ENCODE assay signal across 8 cellular contexts in the genomic region with DNA sequence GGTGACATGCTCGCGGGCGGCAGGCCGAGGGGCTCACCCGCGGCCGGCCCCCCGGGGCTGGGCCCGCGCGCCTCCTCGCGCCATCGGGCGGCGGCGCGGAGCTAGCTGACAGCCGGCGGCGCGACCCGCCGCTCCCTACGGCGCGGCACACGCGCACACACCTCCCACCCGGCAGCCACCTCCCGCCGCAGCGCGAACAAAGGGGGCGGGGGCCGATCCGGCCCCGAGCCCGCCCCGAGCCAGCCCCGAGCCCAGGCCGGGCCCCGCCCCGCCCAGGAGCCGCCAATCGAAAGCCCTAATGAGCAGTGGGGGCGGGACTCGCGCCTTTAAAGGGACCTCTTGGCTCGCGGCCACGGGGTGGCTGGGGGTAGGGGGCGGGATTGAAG. TPM values are rescaled to one million over a fixed set of nuclear protein-coding genes. Genes with fewer than 3 reads are reported as not detected.
DNase-seq lines count a peak whose midpoint lies in the region; ATAC-seq lines count a peak whose summit lies in the region.

A gene with protein sequence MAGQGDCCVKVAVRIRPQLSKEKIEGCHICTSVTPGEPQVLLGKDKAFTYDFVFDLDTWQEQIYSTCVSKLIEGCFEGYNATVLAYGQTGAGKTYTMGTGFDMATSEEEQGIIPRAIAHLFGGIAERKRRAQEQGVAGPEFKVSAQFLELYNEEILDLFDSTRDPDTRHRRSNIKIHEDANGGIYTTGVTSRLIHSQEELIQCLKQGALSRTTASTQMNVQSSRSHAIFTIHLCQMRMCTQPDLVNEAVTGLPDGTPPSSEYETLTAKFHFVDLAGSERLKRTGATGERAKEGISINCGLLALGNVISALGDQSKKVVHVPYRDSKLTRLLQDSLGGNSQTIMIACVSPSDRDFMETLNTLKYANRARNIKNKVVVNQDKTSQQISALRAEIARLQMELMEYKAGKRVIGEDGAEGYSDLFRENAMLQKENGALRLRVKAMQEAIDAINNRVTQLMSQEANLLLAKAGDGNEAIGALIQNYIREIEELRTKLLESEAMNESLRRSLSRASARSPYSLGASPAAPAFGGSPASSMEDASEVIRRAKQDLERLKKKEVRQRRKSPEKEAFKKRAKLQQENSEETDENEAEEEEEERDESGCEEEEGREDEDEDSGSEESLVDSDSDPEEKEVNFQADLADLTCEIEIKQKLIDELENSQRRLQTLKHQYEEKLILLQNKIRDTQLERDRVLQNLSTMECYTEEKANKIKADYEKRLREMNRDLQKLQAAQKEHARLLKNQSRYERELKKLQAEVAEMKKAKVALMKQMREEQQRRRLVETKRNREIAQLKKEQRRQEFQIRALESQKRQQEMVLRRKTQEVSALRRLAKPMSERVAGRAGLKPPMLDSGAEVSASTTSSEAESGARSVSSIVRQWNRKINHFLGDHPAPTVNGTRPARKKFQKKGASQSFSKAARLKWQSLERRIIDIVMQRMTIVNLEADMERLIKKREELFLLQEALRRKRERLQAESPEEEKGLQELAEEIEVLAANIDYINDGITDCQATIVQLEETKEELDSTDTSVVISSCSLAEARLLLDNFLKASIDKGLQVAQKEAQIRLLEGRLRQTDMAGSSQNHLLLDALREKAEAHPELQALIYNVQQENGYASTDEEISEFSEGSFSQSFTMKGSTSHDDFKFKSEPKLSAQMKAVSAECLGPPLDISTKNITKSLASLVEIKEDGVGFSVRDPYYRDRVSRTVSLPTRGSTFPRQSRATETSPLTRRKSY (N-terminal part only) (minus strand): TSS at position 198 of the 386 bp plus-strand sequence. CDS start 331 bp downstream, outside the sequence.

- no peak within 1 kb of the TSS for H3K27ac ChIP-seq in ectodermal cell (ENCODE audit: insufficient read depth, low read depth, low read length, poor library complexity, severe bottlenecking)

- DNase-seq in AG20443 (ENCODE audit: low spot score) (peak; percentile 88), NCI-H510A treated with DMSO at 0.1 percent for 48 hours (lab: John Stamatoyannopoulos, UW) (peak; percentile 91), mesenteric fat pad (ENCODE audit: low spot score) (peak; percentile 93)
- peak; percentile 94 for DNase-seq in activated CD4-positive, alpha-beta memory T cell treated with anti-CD3 and anti-CD28 coated beads, Interleukin-2, amount 10 ng/mL, durations not matched to agents 7 days and 5 days
- DNase-seq in stimulated activated CD8-positive, alpha-beta memory T cell treated with anti-CD3 and anti-CD28 coated beads, Interleukin-15, amount 100 ng/mL, for 48 hours (ENCODE audit: low read depth in 2 of 2) = peak; percentile 90

- peak within 1 kb of the TSS; percentile 57 for H3K4me3 ChIP-seq in ectodermal cell (ENCODE audit: insufficient read depth, low read depth, low read length)

- peak within 1 kb of the TSS; percentile 99 for H3K27ac Mint-ChIP-seq in activated CD4-positive, alpha-beta memory T cell treated with anti-CD3 and anti-CD28 coated beads, Interleukin-2, amount 10 ng/mL, durations not matched to agents 7 days and 5 days

- no peaks in the 10 kb centered on the region for H3K9me3 Mint-ChIP-seq in activated CD4-positive, alpha-beta memory T cell treated with anti-CD3 and anti-CD28 coated beads, Interleukin-2, amount 10 ng/mL, durations not matched to agents 7 days and 5 days

- H3K36me3 Mint-ChIP-seq in activated CD4-positive, alpha-beta memory T cell treated with anti-CD3 and anti-CD28 coated beads, Interleukin-2, amount 10 ng/mL, durations not matched to agents 7 days and 5 days (ENCODE audit: low read depth) = peaks cover 48% of the 10 kb centered on the region

- H3K36me3 ChIP-seq in ectodermal cell (ENCODE audit: control insufficient read depth, insufficient read depth, low read length) = no peaks in the 10 kb centered on the region

- H3K27me3 Mint-ChIP-seq in activated CD4-positive, alpha-beta memory T cell treated with anti-CD3 and anti-CD28 coated beads, Interleukin-2, amount 10 ng/mL, durations not matched to agents 7 days and 5 days = no peaks in the 10 kb centered on the region

- ATAC-seq in GM19025 (IDR thresholded peaks at IDR 0.05; ENCODE audit: low read depth, unreplicated experiment) (peak; percentile 58), HG03280 (IDR thresholded peaks at IDR 0.05; ENCODE audit: unreplicated experiment) (peak; percentile 70)

- peak within 1 kb of the TSS; percentile 96 for H3K4me3 Mint-ChIP-seq in activated CD4-positive, alpha-beta memory T cell treated with anti-CD3 and anti-CD28 coated beads, Interleukin-2, amount 10 ng/mL, durations not matched to agents 7 days and 5 days

- CTCF ChIA-PET in activated CD4-positive, alpha-beta memory T cell treated with anti-CD3 and anti-CD28 coated beads, Interleukin-2, amount 10 ng/mL, durations not matched to agents 7 days and 5 days (lab: Charles Lee) = interaction anchor here (1.0 to 11.8 kb wide), 4 partner anchors 8 to 44 kb away, joined by 3 to 104 read pairs (median 28); no protein-coding TSS in a partner anchor

- H3K4me1 ChIP-seq in ectodermal cell (ENCODE audit: control insufficient read depth, insufficient read depth, low read length) = peaks cover 39% of the 10 kb centered on the region

- peaks cover 73% of the 10 kb centered on the region for H3K4me1 Mint-ChIP-seq in activated CD4-positive, alpha-beta memory T cell treated with anti-CD3 and anti-CD28 coated beads, Interleukin-2, amount 10 ng/mL, durations not matched to agents 7 days and 5 days

- WGBS in ectodermal cell, 2 experiments = 0% methylated on average over 46 of the region's 53 CpGs

- H3K27me3 ChIP-seq in ectodermal cell (ENCODE audit: control insufficient read depth, insufficient read depth, low read length, poor library complexity, severe bottlenecking) = peaks cover 15% of the 10 kb centered on the region

- H3K9me3 ChIP-seq in ectodermal cell (ENCODE audit: control insufficient read depth, low read length) = no peaks in the 10 kb centered on the region

- POLR2A ChIA-PET in activated CD4-positive, alpha-beta memory T cell treated with anti-CD3 and anti-CD28 coated beads, Interleukin-2, amount 10 ng/mL, durations not matched to agents 7 days and 5 days (lab: Charles Lee) = interaction anchor here (0.6 to 12.9 kb wide), 5 partner anchors 10 to 354 kb away, joined by 3 to 178 read pairs (median 3); a partner anchor contains a TSS

RNA-seq across cellular contexts. Expression of the gene that starts here (rescaled TPM):
- total RNA-seq in activated CD4-positive, alpha-beta memory T cell treated with anti-CD3 and anti-CD28 coated beads, Interleukin-2, amount 10 ng/mL, durations not matched to agents 7 days and 5 days = 100 to 1,000 TPM; 175 to 180 TPM
- polyA plus RNA-seq in ectodermal cell (2013, experiment 1 of 4) = 11.4 TPM
- polyA plus RNA-seq in ectodermal cell (2013, experiment 2 of 4) = 12.6 TPM
- polyA plus RNA-seq in ectodermal cell (2013, experiment 3 of 4) = 10.6 TPM
- polyA plus RNA-seq in ectodermal cell (2013, experiment 4 of 4) = 11.5 TPM
- 2.8 TPM for total RNA-seq in mesenteric fat pad

Comparison
In these comparisons a context has a peak if more than half of its experiments do, and no peak if none do; other contexts are left out.
1. RNA of the gene that starts here (total RNA-seq): 175 to 180 TPM in activated CD4-positive, alpha-beta memory T cell treated with anti-CD3 and anti-CD28 coated beads, Interleukin-2, amount 10 ng/mL, durations not matched to agents 7 days and 5 days; 2.8 TPM in mesenteric fat pad (single experiment); every median in the first group is over 10 times any median in the second.
2. Peak in every context shown above with its lines, with median percentiles within 50 percentile points of each other: DNase-seq.